Comparison of ENCODE assay signal across 17 cellular contexts in the genomic region with DNA sequence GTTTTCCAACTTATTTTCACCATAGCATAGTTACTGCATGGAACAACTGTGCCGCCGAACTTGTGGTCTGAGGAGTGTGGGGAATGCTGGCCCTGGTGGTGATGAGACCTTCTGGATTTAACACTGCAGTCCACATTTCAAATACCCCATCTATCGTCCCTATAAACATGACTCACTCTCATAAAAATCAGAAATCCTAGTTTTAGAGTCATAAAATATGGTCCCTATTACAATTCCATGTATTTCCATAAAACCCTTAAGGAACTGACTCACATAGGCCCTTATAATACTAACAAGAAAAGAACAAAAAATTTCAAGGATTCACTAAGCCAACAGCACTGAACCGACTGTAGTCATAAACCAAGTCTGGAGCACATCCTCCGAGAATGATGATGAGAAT.
DNase-seq lines count a peak whose midpoint lies in the region; ATAC-seq and TF ChIP-seq lines count a peak whose summit lies in the region.
"Had no signal": no experiment of that assay in that cellular context is flagged by ENCODE, and none has a peak within 500 bp of the region (broad histone marks: within the 10 kb centered on the region; RNA-seq: fewer than 3 reads in every experiment).

No MANE protein-coding gene starts in this region.

- H3K27ac ChIP-seq in CD4-positive, CD25-positive, alpha-beta regulatory T cell (ENCODE audit: insufficient read depth, low read length, poor library complexity, severe bottlenecking) = peak overlapping the region; percentile 26

- no peak for DNase-seq in CD4-positive, CD25-positive, alpha-beta regulatory T cell
- peak; percentile 26 for DNase-seq in HS-5 (ENCODE audit: low read depth)
- no peak for DNase-seq in chondrocyte (ENCODE audit: low spot score)
- DNase-seq in occipital lobe (lab: John Stamatoyannopoulos, UW) = no peak
- no peak for DNase-seq in Calu3
- DNase-seq: activated CD4-positive, alpha-beta T cell treated with anti-CD3 and anti-CD28 coated beads, Interleukin-2, amount 10 ng/mL, durations not matched to agents 24 days and 14 days; activated T-cell treated with anti-CD3 and anti-CD28 coated beads for 4 hours; AML-193; esophagus squamous epithelium; H7; mesendoderm; NCI-H1436; substantia nigra had no signal

- intact Hi-C loops in Calu3 (cut with micrococcal nuclease; ENCODE audit: unreplicated experiment) = no loop called here

- ATAC-seq in CD4-positive, CD25-positive, alpha-beta regulatory T cell (ENCODE audit: low read depth in 2 of 2) = no peak
- ATAC-seq in esophagus mucosa (no peak), GM18517 (IDR thresholded peaks at IDR 0.05; ENCODE audit: unreplicated experiment) (no peak)
- ATAC-seq: Panc1 had no signal

- H3K4me3 Mint-ChIP-seq in CD4-positive, CD25-positive, alpha-beta regulatory T cell = peak overlapping the region; percentile 59 to 79 (median 70)
- H3K4me3 Mint-ChIP-seq in chondrocyte (ENCODE audit: unreplicated experiment) = no peak overlapping the region
- no peak overlapping the region for H3K4me3 Mint-ChIP-seq in Calu3 (ENCODE audit: low read depth, unreplicated experiment)
- H3K4me3 Mint-ChIP-seq: activated CD4-positive, alpha-beta T cell treated with anti-CD3 and anti-CD28 coated beads, Interleukin-2, amount 10 ng/mL, durations not matched to agents 24 days and 14 days had no signal

- peaks cover 29% of the 10 kb centered on the region for H3K36me3 Mint-ChIP-seq in CD4-positive, CD25-positive, alpha-beta regulatory T cell
- H3K36me3 Mint-ChIP-seq in chondrocyte (ENCODE audit: low read depth) (peaks cover 3% of the 10 kb centered on the region), Calu3 (ENCODE audit: insufficient read depth, unreplicated experiment) (no peaks in the 10 kb centered on the region)

- CTCF ChIA-PET in Calu3 (lab: Charles Lee) = no interaction called here

- H3K27me3 Mint-ChIP-seq in CD4-positive, CD25-positive, alpha-beta regulatory T cell = no peaks in the 10 kb centered on the region
- H3K27me3 Mint-ChIP-seq in chondrocyte (ENCODE audit: low read depth) (no peaks in the 10 kb centered on the region), Calu3 (ENCODE audit: unreplicated experiment) (no peaks in the 10 kb centered on the region)
- H3K27me3 Mint-ChIP-seq: activated CD4-positive, alpha-beta T cell treated with anti-CD3 and anti-CD28 coated beads, Interleukin-2, amount 10 ng/mL, durations not matched to agents 24 days and 14 days had no signal

- BruUV-seq in Calu3 (replicated peaks; lab: Mats Ljungman, UMichigan) = no TSS peak

- H3K4me3 ChIP-seq in CD4-positive, CD25-positive, alpha-beta regulatory T cell (ENCODE audit: low read depth, low read length) = peak overlapping the region; percentile 20
- no peak overlapping the region for H3K4me3 ChIP-seq in skeletal muscle satellite cell (ENCODE audit: low read length)
- H3K4me3 ChIP-seq: esophagus squamous epithelium had no signal

- H3K36me3 ChIP-seq in CD4-positive, CD25-positive, alpha-beta regulatory T cell (ENCODE audit: control insufficient read depth, insufficient read depth, low read length) = peaks cover 11% of the 10 kb centered on the region
- no peaks in the 10 kb centered on the region for H3K36me3 ChIP-seq in skeletal muscle satellite cell (ENCODE audit: insufficient read depth, low read length)

- peak overlapping the region; percentile 87 to 98 (median 96) for H3K27ac Mint-ChIP-seq in CD4-positive, CD25-positive, alpha-beta regulatory T cell
- H3K27ac Mint-ChIP-seq in chondrocyte (ENCODE audit: unreplicated experiment) (peak overlapping the region; percentile 84), Calu3 (ENCODE audit: unreplicated experiment) (no peak overlapping the region)
- H3K27ac Mint-ChIP-seq: activated CD4-positive, alpha-beta T cell treated with anti-CD3 and anti-CD28 coated beads, Interleukin-2, amount 10 ng/mL, durations not matched to agents 24 days and 14 days had no signal

- peaks cover 0 to 1% (median 0%) of the 10 kb centered on the region in 7 donors for H3K9me3 Mint-ChIP-seq in CD4-positive, CD25-positive, alpha-beta regulatory T cell
- H3K9me3 Mint-ChIP-seq in chondrocyte (ENCODE audit: low read depth) (peaks cover 4% of the 10 kb centered on the region), Calu3 (ENCODE audit: low read depth, unreplicated experiment) (no peaks in the 10 kb centered on the region)
- H3K9me3 Mint-ChIP-seq: activated CD4-positive, alpha-beta T cell treated with anti-CD3 and anti-CD28 coated beads, Interleukin-2, amount 10 ng/mL, durations not matched to agents 24 days and 14 days had no signal

- no peak for TF ChIP-seq CTCF in chondrocyte (IDR thresholded peaks at IDR 0.05)
- no peak for TF ChIP-seq CTCF in Calu3 (IDR thresholded peaks at IDR 0.05; ENCODE audit: unreplicated experiment)

- peaks cover 84% of the 10 kb centered on the region for H3K4me1 ChIP-seq in CD4-positive, CD25-positive, alpha-beta regulatory T cell (ENCODE audit: control insufficient read depth, insufficient read depth, low read length, poor library complexity, severe bottlenecking)
- H3K4me1 ChIP-seq in skeletal muscle satellite cell (ENCODE audit: control insufficient read depth, insufficient read depth, low read length) = peaks cover 17% of the 10 kb centered on the region

- H3K4me2 ChIP-seq in skeletal muscle satellite cell (ENCODE audit: low read length) = peak overlapping the region; percentile 50

- H3K27me3 ChIP-seq in CD4-positive, CD25-positive, alpha-beta regulatory T cell (ENCODE audit: control insufficient read depth, insufficient read depth, low read length) = no peaks in the 10 kb centered on the region
- no peaks in the 10 kb centered on the region for H3K27me3 ChIP-seq in skeletal muscle satellite cell (ENCODE audit: control insufficient read depth, insufficient read depth, low read length)
- H3K27me3 ChIP-seq: esophagus squamous epithelium had no signal

- H3K4me1 Mint-ChIP-seq in CD4-positive, CD25-positive, alpha-beta regulatory T cell = peaks cover 18 to 92% (median 77%) of the 10 kb centered on the region in 4 donors
- H3K4me1 Mint-ChIP-seq in chondrocyte (ENCODE audit: low read depth) = peaks cover 85% of the 10 kb centered on the region
- H3K4me1 Mint-ChIP-seq in Calu3 (ENCODE audit: low read depth, unreplicated experiment) = no peaks in the 10 kb centered on the region

- H3K9ac ChIP-seq in skeletal muscle satellite cell (ENCODE audit: low read depth, low read length) = peak overlapping the region; percentile 5

- H3K9me3 ChIP-seq in CD4-positive, CD25-positive, alpha-beta regulatory T cell (ENCODE audit: control insufficient read depth in 2 of 2, low read length in 2 of 2) = no peaks in the 10 kb centered on the region
- H3K9me3 ChIP-seq in skeletal muscle satellite cell (replicated peaks; ENCODE audit: low read length) = no peaks in the 10 kb centered on the region
- H3K9me3 ChIP-seq: esophagus squamous epithelium had no signal

Comparison
In these comparisons a context has a peak if more than half of its experiments do, and no peak if none do; other contexts are left out.
1. H3K4me3 Mint-ChIP-seq: peak in CD4-positive, CD25-positive, alpha-beta regulatory T cell (4 of 4); none in chondrocyte (single experiment) and Calu3 (single experiment).